ENCODE assay signal across 9 cellular contexts in genomic region chr2:109318150-109318948, GRCh38.
DNase-seq lines count a peak whose midpoint lies in the region; ATAC-seq and TF ChIP-seq lines count a peak whose summit lies in the region.
"Had no signal": no experiment of that assay in that cellular context is flagged by ENCODE, and none has a peak within 500 bp of the region (broad histone marks: within the 10 kb centered on the region; RNA-seq: fewer than 3 reads in every experiment).

No MANE protein-coding gene starts in this region.

- no peaks in the 10 kb centered on the region for H3K27me3 ChIP-seq in BLaER1 treated with 17β-estradiol and CSF1 and Interleukin-3, amounts not matched to agents 10 nM and 100 nM
- H3K27me3 ChIP-seq in SK-N-SH (ENCODE audit: insufficient read depth), result no peaks in the 10 kb centered on the region
- H3K27me3 ChIP-seq in psoas muscle (ENCODE audit: insufficient read depth in 3 of 3, low read length in 2 of 3), result no peaks in the 10 kb centered on the region
- no peaks in the 10 kb centered on the region for H3K27me3 ChIP-seq in CD4-positive, alpha-beta T cell (ENCODE audit: control insufficient read depth, insufficient read depth, low read length)

- no peaks in the 10 kb centered on the region for H3K9me2 ChIP-seq in SK-N-SH

- CTCF ChIA-PET in SK-N-SH (lab: Yijun Ruan, JAX), result interaction anchor here (1.2 kb wide), 1 partner anchor 14 kb away, joined by 4 read pairs; no protein-coding TSS in a partner anchor
- CTCF ChIA-PET in CD4-positive, alpha-beta T cell (lab: Charles Lee), result no interaction called here

- no peak for TF ChIP-seq CTCF in SK-N-SH (IDR thresholded peaks at IDR 0.05)
- peak; percentile 14 for TF ChIP-seq CTCF in psoas muscle (IDR thresholded peaks at IDR 0.05)
- no peak for TF ChIP-seq CTCF in CD4-positive, alpha-beta T cell (IDR thresholded peaks at IDR 0.05)

- TF ChIP-seq EP300 in SK-N-SH (IDR thresholded peaks at IDR 0.05; ENCODE audit: borderline replicate concordance in 1 of 2, low read depth in 1 of 2, low read length in 1 of 2), result no peak

- no peak overlapping the region for H2AFZ ChIP-seq in SK-N-SH (ENCODE audit: low read depth)

- ATAC-seq in psoas muscle, result peak; percentile 77 to 83 (median 77)
- ATAC-seq in CD4-positive, alpha-beta T cell (ENCODE audit: poor library complexity), result no peak
- no peak for ATAC-seq in HG03442 (IDR thresholded peaks at IDR 0.05; ENCODE audit: unreplicated experiment)

- H3K36me3 ChIP-seq in BLaER1 treated with 17β-estradiol and CSF1 and Interleukin-3, amounts not matched to agents 10 nM and 100 nM, result peaks cover 0 to 11% (median 0%) of the 10 kb centered on the region in 11 experiments; a peak in 3 of 22 replicates
- no peaks in the 10 kb centered on the region for H3K36me3 ChIP-seq in SK-N-SH (replicated peaks in 1 of 2; ENCODE audit: control insufficient read depth in 1 of 2, insufficient read depth in 2 of 2, low read length in 1 of 2)
- no peaks in the 10 kb centered on the region for H3K36me3 ChIP-seq in psoas muscle (ENCODE audit: insufficient read depth in 1 of 2, low read depth in 1 of 2)

- peak; percentile 82 for DNase-seq in SK-N-SH
- peak in 37 of 42 donors; percentile 17 to 78 (median 50) for DNase-seq in head of caudate nucleus
- peak; percentile 91 to 92 for DNase-seq in psoas muscle
- DNase-seq in CD4-positive, alpha-beta T cell, result no peak
- DNase-seq in activated CD4-positive, alpha-beta T cell treated with anti-CD3 and anti-CD28 coated beads, Interleukin-2, amount 10 ng/mL, durations not matched to agents 24 days and 14 days, result no peak
- no peak for DNase-seq in SK-N-DZ (ENCODE audit: low spot score)

- no peak; the same call in 1 of the 2 replicates for TF ChIP-seq RAD21 in SK-N-SH (IDR thresholded peaks at IDR 0.05; ENCODE audit: low read length)

- peak overlapping the region; percentile 63 to 91 (median 83) for H3K4me2 ChIP-seq in BLaER1 treated with 17β-estradiol and CSF1 and Interleukin-3, amounts not matched to agents 10 nM and 100 nM
- no peak overlapping the region for H3K4me2 ChIP-seq in SK-N-SH

- peaks cover 0 to 4% (median 0%) of the 10 kb centered on the region in 11 experiments; a peak in 3 of 22 replicates for H3K9me3 ChIP-seq in BLaER1 treated with 17β-estradiol and CSF1 and Interleukin-3, amounts not matched to agents 10 nM and 100 nM (replicated peaks in 1 of 11)
- H3K9me3 ChIP-seq in SK-N-SH (no peaks in the 10 kb centered on the region), psoas muscle (no peaks in the 10 kb centered on the region)
- H3K9me3 ChIP-seq in CD4-positive, alpha-beta T cell (ENCODE audit: control insufficient read depth, low read length), result no peaks in the 10 kb centered on the region

- peaks cover 49 to 81% (median 65%) of the 10 kb centered on the region in 10 experiments for H3K4me1 ChIP-seq in BLaER1 treated with 17β-estradiol and CSF1 and Interleukin-3, amounts not matched to agents 10 nM and 100 nM
- H3K4me1 ChIP-seq in SK-N-SH (ENCODE audit: control insufficient read depth in 1 of 2, insufficient read depth in 2 of 2, low read depth in 1 of 2, low read length in 1 of 2), result peaks cover 7 to 22% of the 10 kb centered on the region in 2 experiments; a peak in 3 of 4 replicates
- peaks cover 44% of the 10 kb centered on the region for H3K4me1 ChIP-seq in psoas muscle

- no peak overlapping the region for H3K27ac Mint-ChIP-seq in CD4-positive, alpha-beta T cell
- no peak overlapping the region for H3K27ac Mint-ChIP-seq in activated CD4-positive, alpha-beta T cell treated with anti-CD3 and anti-CD28 coated beads, Interleukin-2, amount 10 ng/mL, durations not matched to agents 24 days and 14 days

- no peaks in the 10 kb centered on the region for H3K27me3 Mint-ChIP-seq in CD4-positive, alpha-beta T cell
- peaks cover 29% of the 10 kb centered on the region for H3K27me3 Mint-ChIP-seq in activated CD4-positive, alpha-beta T cell treated with anti-CD3 and anti-CD28 coated beads, Interleukin-2, amount 10 ng/mL, durations not matched to agents 24 days and 14 days

- peaks cover 49 to 100% (median 95%) of the 10 kb centered on the region in 11 experiments for H4K20me1 ChIP-seq in BLaER1 treated with 17β-estradiol and CSF1 and Interleukin-3, amounts not matched to agents 10 nM and 100 nM
- H4K20me1 ChIP-seq in SK-N-SH (ENCODE audit: insufficient read depth), result no peaks in the 10 kb centered on the region; the same call in 1 of the 2 replicates

- H3K36me3 Mint-ChIP-seq in CD4-positive, alpha-beta T cell (ENCODE audit: low read depth), result no peaks in the 10 kb centered on the region
- H3K36me3 Mint-ChIP-seq in activated CD4-positive, alpha-beta T cell treated with anti-CD3 and anti-CD28 coated beads, Interleukin-2, amount 10 ng/mL, durations not matched to agents 24 days and 14 days (ENCODE audit: low read depth), result no peaks in the 10 kb centered on the region

- no peak overlapping the region for H3K4me3 Mint-ChIP-seq in CD4-positive, alpha-beta T cell
- H3K4me3 Mint-ChIP-seq in activated CD4-positive, alpha-beta T cell treated with anti-CD3 and anti-CD28 coated beads, Interleukin-2, amount 10 ng/mL, durations not matched to agents 24 days and 14 days, result no peak overlapping the region

- H3K4me3 ChIP-seq in BLaER1 treated with 17β-estradiol and CSF1 and Interleukin-3, amounts not matched to agents 10 nM and 100 nM, result peak overlapping the region in 2 of 10 experiments; percentile 0 to 4; a peak in 1 of 20 replicates
- H3K4me3 ChIP-seq in SK-N-SH (ENCODE audit: low read depth in 2 of 2, low read length in 1 of 2), result no peak overlapping the region
- H3K4me3 ChIP-seq in psoas muscle, result peak overlapping the region; percentile 31
- H3K4me3 ChIP-seq: SK-N-MC had no signal

- no peaks in the 10 kb centered on the region for H3F3A ChIP-seq in SK-N-SH (replicated peaks; ENCODE audit: insufficient read depth)

- H3K4me1 Mint-ChIP-seq in CD4-positive, alpha-beta T cell (ENCODE audit: low read depth), result peaks cover 35% of the 10 kb centered on the region
- H3K4me1 Mint-ChIP-seq in activated CD4-positive, alpha-beta T cell treated with anti-CD3 and anti-CD28 coated beads, Interleukin-2, amount 10 ng/mL, durations not matched to agents 24 days and 14 days, result peaks cover 15% of the 10 kb centered on the region

- peaks cover 5% of the 10 kb centered on the region; the same call in 1 of the 2 replicates for H3K79me2 ChIP-seq in SK-N-SH (ENCODE audit: insufficient read depth)

- intact Hi-C loops in head of caudate nucleus (cut with DNase I), result no loop called here
- intact Hi-C loops in psoas muscle (cut with DNase I), result no loop called here
- intact Hi-C loops in CD4-positive, alpha-beta T cell (cut with DNase I, micrococcal nuclease), result no loop called here
- intact Hi-C loops in activated CD4-positive, alpha-beta T cell treated with anti-CD3 and anti-CD28 coated beads, Interleukin-2, amount 10 ng/mL, durations not matched to agents 24 days and 14 days (cut with micrococcal nuclease), result no loop called here

- 74% methylated on average over 19 of the region's 22 CpGs for WGBS in SK-N-SH (ENCODE audit: low lambda C conversion rate)
- WGBS in psoas muscle, 3 donors, result 7 to 27% (median 10%) methylated on average over 22 of the region's 22 CpGs

- peak overlapping the region in 10 of 11 experiments; percentile 14 to 74 (median 44); a peak in 18 of 22 replicates for H3K9ac ChIP-seq in BLaER1 treated with 17β-estradiol and CSF1 and Interleukin-3, amounts not matched to agents 10 nM and 100 nM
- no peak overlapping the region for H3K9ac ChIP-seq in SK-N-SH

- POLR2A ChIA-PET in SK-N-SH (lab: Yijun Ruan, JAX), result no interaction called here
- POLR2A ChIA-PET in CD4-positive, alpha-beta T cell (lab: Charles Lee), result no interaction called here

- H3K9me3 Mint-ChIP-seq in CD4-positive, alpha-beta T cell, result no peaks in the 10 kb centered on the region
- H3K9me3 Mint-ChIP-seq in activated CD4-positive, alpha-beta T cell treated with anti-CD3 and anti-CD28 coated beads, Interleukin-2, amount 10 ng/mL, durations not matched to agents 24 days and 14 days, result no peaks in the 10 kb centered on the region

- peak overlapping the region in 8 of 11 experiments; percentile 22 to 80 (median 65); a peak in 15 of 22 replicates for H3K27ac ChIP-seq in BLaER1 treated with 17β-estradiol and CSF1 and Interleukin-3, amounts not matched to agents 10 nM and 100 nM
- H3K27ac ChIP-seq in SK-N-SH (ENCODE audit: low read depth in 2 of 2, low read length in 1 of 2), result peak overlapping the region in 1 of 2 experiments; percentile 28; a peak in 2 of 4 replicates
- H3K27ac ChIP-seq in psoas muscle, result peak overlapping the region; percentile 72
- H3K27ac ChIP-seq in CD4-positive, alpha-beta T cell (ENCODE audit: low read depth, low read length), result no peak overlapping the region
- H3K27ac ChIP-seq: SK-N-MC had no signal

TF ChIP-seq in SK-N-SH, 30 proteins besides CTCF, POLR2A, EP300 and RAD21:
- TF ChIP-seq TEAD4 (IDR thresholded peaks at IDR 0.05; ENCODE audit: borderline replicate concordance, insufficient read depth) (no peak), NFIC (IDR thresholded peaks at IDR 0.05; ENCODE audit: borderline replicate concordance) (no peak), RXRA (IDR thresholded peaks at IDR 0.05; ENCODE audit: borderline replicate concordance, low read depth) (no peak)

Comparison
In these comparisons a context has a peak if more than half of its experiments do, and no peak if none do; other contexts are left out.
1. DNase-seq: peak in SK-N-SH (single experiment), head of caudate nucleus (37 of 42) and psoas muscle (2 of 2); none in CD4-positive, alpha-beta T cell (0 of 10), activated CD4-positive, alpha-beta T cell treated with anti-CD3 and anti-CD28 coated beads, Interleukin-2, amount 10 ng/mL, durations not matched to agents 24 days and 14 days (single experiment) and SK-N-DZ (single experiment).
2. ATAC-seq: peak in psoas muscle (4 of 4); none in CD4-positive, alpha-beta T cell (single experiment) and HG03442 (single experiment).